ENCODE assay signal across 10 cellular contexts in genomic region chr5:35617060-35617434, GRCh38. TPM values are rescaled to one million over a fixed set of nuclear protein-coding genes. Genes with fewer than 3 reads are reported as not detected.
DNase-seq lines count a peak whose midpoint lies in the region; ATAC-seq and TF ChIP-seq lines count a peak whose summit lies in the region.
"Had no signal": no experiment of that assay in that cellular context is flagged by ENCODE, and none has a peak within 500 bp of the region (broad histone marks: within the 10 kb centered on the region; RNA-seq: fewer than 3 reads in every experiment).

No MANE protein-coding gene starts in this region.

- H2AFZ ChIP-seq in mammary epithelial cell (ENCODE audit: low read depth, low read length) = peak overlapping the region; percentile 95

- no peak for DNase-seq in activated naive CD4-positive, alpha-beta T cell treated with anti-CD3 and anti-CD28 coated beads, Interleukin-2, amount 10 ng/mL, durations not matched to agents 7 days and 5 days
- no peak for DNase-seq in activated naive CD4-positive, alpha-beta T cell treated with anti-CD3 and anti-CD28 coated beads, Interleukin-2, amount 50 U/mL, for 16 hours
- DNase-seq in mammary epithelial cell = no peak
- DNase-seq in type B pancreatic cell (ENCODE audit: extremely low spot score, unreplicated experiment) = no peak
- no peak for DNase-seq in mucosa of gallbladder (ENCODE audit: low spot score)
- no peak for DNase-seq in activated effector memory CD4-positive, alpha-beta T cell treated with anti-CD3 and anti-CD28 coated beads, Interleukin-2, amount 50 U/mL, for 16 hours
- DNase-seq: Karpas-422 had no signal

- H3K27me3 Mint-ChIP-seq in activated naive CD4-positive, alpha-beta T cell treated with anti-CD3 and anti-CD28 coated beads, Interleukin-2, amount 10 ng/mL, durations not matched to agents 7 days and 5 days = peaks cover 7% of the 10 kb centered on the region
- H3K27me3 Mint-ChIP-seq in type B pancreatic cell = peaks cover 12% of the 10 kb centered on the region

- H3K4me2 ChIP-seq in mammary epithelial cell (ENCODE audit: insufficient read depth, low read depth, low read length) = peak overlapping the region; percentile 80

- peak overlapping the region; percentile 92 for H3K4me3 Mint-ChIP-seq in activated naive CD4-positive, alpha-beta T cell treated with anti-CD3 and anti-CD28 coated beads, Interleukin-2, amount 10 ng/mL, durations not matched to agents 7 days and 5 days
- peak overlapping the region; percentile 98 for H3K4me3 Mint-ChIP-seq in type B pancreatic cell

- WGBS in mammary epithelial cell (ENCODE audit: low coverage, missing lambda C conversion rate) = 56% methylated on average over 1 of the region's 3 CpGs

- no peaks in the 10 kb centered on the region for H4K20me1 ChIP-seq in mammary epithelial cell (ENCODE audit: insufficient read depth, low read length)

- H3K4me1 Mint-ChIP-seq in activated naive CD4-positive, alpha-beta T cell treated with anti-CD3 and anti-CD28 coated beads, Interleukin-2, amount 10 ng/mL, durations not matched to agents 7 days and 5 days = peaks cover 27% of the 10 kb centered on the region
- H3K4me1 Mint-ChIP-seq in type B pancreatic cell (ENCODE audit: unreplicated experiment) = peaks cover 5% of the 10 kb centered on the region

- intact Hi-C loops in mammary epithelial cell (cut with micrococcal nuclease) = loop anchor here (1.0 kb wide), 1 partner anchor 309 kb away; no protein-coding TSS in a partner anchor

- no peaks in the 10 kb centered on the region for H3K79me2 ChIP-seq in mammary epithelial cell (ENCODE audit: insufficient read depth, low read length)

- no peak for ATAC-seq in esophagus mucosa

- peak overlapping the region; percentile 4 for H3K27ac ChIP-seq in mammary epithelial cell (ENCODE audit: insufficient read depth, low read depth, low read length)

- H3K9ac ChIP-seq in mammary epithelial cell (ENCODE audit: insufficient read depth, low read length) (no peak overlapping the region), mucosa of stomach (ENCODE audit: low read length) (no peak overlapping the region)

- peaks cover 7% of the 10 kb centered on the region for H3K9me3 Mint-ChIP-seq in activated naive CD4-positive, alpha-beta T cell treated with anti-CD3 and anti-CD28 coated beads, Interleukin-2, amount 10 ng/mL, durations not matched to agents 7 days and 5 days
- peaks cover 10% of the 10 kb centered on the region for H3K9me3 Mint-ChIP-seq in type B pancreatic cell

- peaks cover 2% of the 10 kb centered on the region for H3K36me3 Mint-ChIP-seq in activated naive CD4-positive, alpha-beta T cell treated with anti-CD3 and anti-CD28 coated beads, Interleukin-2, amount 10 ng/mL, durations not matched to agents 7 days and 5 days
- H3K36me3 Mint-ChIP-seq in type B pancreatic cell = no peaks in the 10 kb centered on the region

- no peak for TF ChIP-seq CTCF in mammary epithelial cell (conservative IDR thresholded peaks at IDR 0.05 in 1 of 2, IDR thresholded peaks at IDR 0.05 in 1 of 2; ENCODE audit: extremely low read depth in 1 of 2, insufficient read depth in 1 of 2, low read depth in 1 of 2, low read length in 2 of 2)
- TF ChIP-seq CTCF in type B pancreatic cell (conservative IDR thresholded peaks at IDR 0.05) = no peak

- in situ Hi-C loops in mammary epithelial cell (cut with MboI; ENCODE audit: low sequenced_read_pairs in 2 of 2) = no loop called here

- H3K36me3 ChIP-seq in mammary epithelial cell (ENCODE audit: insufficient read depth, low read length) (no peaks in the 10 kb centered on the region), mucosa of stomach (ENCODE audit: control insufficient read depth, insufficient read depth, low read length) (no peaks in the 10 kb centered on the region)

- no TSS peak for BruUV-seq in mammary epithelial cell (replicated peaks; lab: Mats Ljungman, UMichigan)

- peak overlapping the region; percentile 90 for H3K27ac Mint-ChIP-seq in activated naive CD4-positive, alpha-beta T cell treated with anti-CD3 and anti-CD28 coated beads, Interleukin-2, amount 10 ng/mL, durations not matched to agents 7 days and 5 days
- H3K27ac Mint-ChIP-seq in type B pancreatic cell = no peak overlapping the region

- no peaks in the 10 kb centered on the region for H3K9me3 ChIP-seq in mammary epithelial cell (replicated peaks; ENCODE audit: insufficient read depth, low read length)
- no peaks in the 10 kb centered on the region for H3K9me3 ChIP-seq in mucosa of stomach (ENCODE audit: control insufficient read depth, low read length)
- H3K9me3 ChIP-seq: body of pancreas had no signal

- peak overlapping the region; percentile 61 to 79 (median 75) for H3K4me3 ChIP-seq in mammary epithelial cell (replicated peaks in 1 of 3; ENCODE audit: insufficient read depth in 1 of 3, low read depth in 2 of 3, low read length in 3 of 3)
- peak overlapping the region; percentile 85 for H3K4me3 ChIP-seq in mucosa of stomach (ENCODE audit: low read length)

- no peaks in the 10 kb centered on the region for H3K27me3 ChIP-seq in mammary epithelial cell (ENCODE audit: insufficient read depth, low read length)
- no peaks in the 10 kb centered on the region for H3K27me3 ChIP-seq in mucosa of stomach (ENCODE audit: control insufficient read depth, insufficient read depth, low read length)
- H3K27me3 ChIP-seq: body of pancreas had no signal

- CTCF ChIA-PET in activated naive CD4-positive, alpha-beta T cell treated with anti-CD3 and anti-CD28 coated beads, Interleukin-2, amount 10 ng/mL, durations not matched to agents 7 days and 5 days (lab: Charles Lee) = interaction anchor here (0.7 to 3.6 kb wide), 16 partner anchors 10 to 314 kb away, joined by 3 to 26 read pairs (median 4); no protein-coding TSS in a partner anchor
- CTCF ChIA-PET in mammary epithelial cell (lab: Charles Lee; ENCODE audit: low non-redundant PET) = interaction anchor here (0.8 kb wide), 1 partner anchor 28 kb away, joined by 7 read pairs; no protein-coding TSS in a partner anchor

- dilution Hi-C loops in mammary epithelial cell (cut with HindIII; ENCODE audit: low sequenced_read_pairs) = no loop called here

- H3K4me1 ChIP-seq in mammary epithelial cell (ENCODE audit: insufficient read depth, low read length) = no peaks in the 10 kb centered on the region
- H3K4me1 ChIP-seq in mucosa of stomach (ENCODE audit: control insufficient read depth, insufficient read depth, low read length) = peaks cover 7% of the 10 kb centered on the region

RNA-seq across cellular contexts. Expression of gene SPEF2, which starts 0.6 kb away (rescaled TPM):
- total RNA-seq in mammary epithelial cell = 1 to 10 TPM; 1.6 to 3.5 TPM
- 0.99 TPM for polyA plus RNA-seq in mammary epithelial cell
- polyA minus RNA-seq in mammary epithelial cell = 0.26 TPM
- total RNA-seq in type B pancreatic cell (ENCODE audit: low replicate concordance) = 11.5 and 15.1 TPM in 2 replicates
- 11.5 TPM for total RNA-seq in mucosa of gallbladder
- total RNA-seq in esophagus mucosa = 1.6 TPM
